ENCODE assay signal across 10 cellular contexts in the genomic region with DNA sequence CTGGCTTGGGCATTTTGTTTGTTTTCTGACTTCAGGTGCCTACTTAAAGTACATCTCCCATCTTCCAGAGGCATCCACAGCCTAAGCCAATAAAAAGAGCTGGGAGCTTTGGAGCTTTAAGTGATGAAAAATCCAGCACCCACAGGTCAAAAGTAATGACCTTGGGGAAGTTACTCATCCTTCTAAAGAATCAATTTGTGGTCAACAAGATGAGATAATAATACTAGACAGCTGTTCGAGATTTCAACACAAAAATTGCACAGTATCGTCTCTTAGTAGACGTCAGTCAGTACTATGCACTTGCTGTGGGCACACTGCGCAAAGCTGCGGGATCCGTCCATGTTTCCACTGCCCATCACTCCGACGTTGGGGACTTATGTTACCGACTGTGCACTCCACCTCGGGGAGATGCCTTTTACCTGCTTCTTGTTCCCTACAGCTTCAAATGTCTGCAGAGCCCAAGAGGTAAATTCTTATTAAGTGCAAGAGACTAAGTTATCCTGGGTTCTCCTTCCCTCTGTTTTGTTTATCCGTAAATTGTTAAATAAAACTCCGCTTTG. TPM values are rescaled to one million over a fixed set of nuclear protein-coding genes. Genes with fewer than 3 reads are reported as not detected.
DNase-seq lines count a peak whose midpoint lies in the region; ATAC-seq and TF ChIP-seq lines count a peak whose summit lies in the region.
"Had no signal": no experiment of that assay in that cellular context is flagged by ENCODE, and none has a peak within 500 bp of the region (broad histone marks: within the 10 kb centered on the region; RNA-seq: fewer than 3 reads in every experiment).

No MANE protein-coding gene starts in this region.

- peak overlapping the region; percentile 72 for H3K4me3 ChIP-seq in NT2/D1 (ENCODE audit: insufficient read length, low read depth)
- peak overlapping the region; percentile 69 for H3K4me3 ChIP-seq in epithelial cell of esophagus (ENCODE audit: low read length)
- H3K4me3 ChIP-seq in neuronal stem cell (ENCODE audit: low read length in 2 of 2) = peak overlapping the region; percentile 88 to 89
- H3K4me3 ChIP-seq: SJSA1 had no signal

- H3K36me3 Mint-ChIP-seq in CD14-positive monocyte = peaks cover 10% of the 10 kb centered on the region in 2 donors

- peaks cover 40% of the 10 kb centered on the region for H3K27me3 ChIP-seq in NT2/D1 (ENCODE audit: insufficient read depth, insufficient read length)
- peaks cover 0 to 18% (median 2%) of the 10 kb centered on the region in 3 experiments for H3K27me3 ChIP-seq in neuronal stem cell (ENCODE audit: control insufficient read depth in 3 of 3, insufficient read depth in 3 of 3, low read depth in 1 of 3, low read length in 3 of 3)

- no peak overlapping the region for H2BK15ac ChIP-seq in neuronal stem cell (ENCODE audit: low read length)

- no peak for TF ChIP-seq CTCF in CD14-positive monocyte (IDR thresholded peaks at IDR 0.05)
- TF ChIP-seq CTCF in epithelial cell of esophagus (IDR thresholded peaks at IDR 0.05; ENCODE audit: insufficient read depth, low read depth, low read length, missing control alignments) = no peak

- WGBS in neuronal stem cell (ENCODE audit: extremely low coverage in 2 of 2, insufficient read length in 2 of 2, insufficient replicate concordance in 1 of 2), 2 donors = no CpG with 5 or more reads among the region's 12 CpGs

- intact Hi-C loops in CD14-positive monocyte (cut with micrococcal nuclease) = no loop called here

- no peak overlapping the region for H3K27ac ChIP-seq in neuronal stem cell (replicated peaks; ENCODE audit: low read length)
- H3K27ac ChIP-seq: SJSA1 had no signal

- H3K27me3 Mint-ChIP-seq in CD14-positive monocyte (ENCODE audit: low read depth in 3 of 3) = peaks cover 34 to 48% (median 47%) of the 10 kb centered on the region in 3 donors

- no peak for ATAC-seq in HG03460 (IDR thresholded peaks at IDR 0.05; ENCODE audit: unreplicated experiment)
- ATAC-seq in GM21825 (IDR thresholded peaks at IDR 0.05; ENCODE audit: unreplicated experiment) = no peak

- H3K36me3 ChIP-seq in NT2/D1 (ENCODE audit: insufficient read depth, insufficient read length, low read length) (no peaks in the 10 kb centered on the region), neuronal stem cell (replicated peaks in 1 of 2; ENCODE audit: control insufficient read depth in 2 of 2, insufficient read depth in 2 of 2, low read length in 2 of 2) (peaks cover 0 to 33% of the 10 kb centered on the region in 2 donors)
- H3K36me3 ChIP-seq: SJSA1 had no signal

- no peak overlapping the region for H3K14ac ChIP-seq in neuronal stem cell (ENCODE audit: low read length)

- H2BK5ac ChIP-seq in neuronal stem cell (ENCODE audit: low read length) = no peak overlapping the region

- peak overlapping the region; percentile 91 to 97 for H3K4me3 Mint-ChIP-seq in CD14-positive monocyte

- no peak overlapping the region for H3K23ac ChIP-seq in neuronal stem cell (ENCODE audit: low read depth, low read length, poor library complexity)

- H3K4me2 ChIP-seq in neuronal stem cell (ENCODE audit: insufficient read depth, low read length, poor library complexity, severe bottlenecking) = peak overlapping the region; percentile 100

- peaks cover 0 to 17% (median 6%) of the 10 kb centered on the region in 7 donors for H3K9me3 Mint-ChIP-seq in CD14-positive monocyte

- DNase-seq in CD14-positive monocyte (ENCODE audit: low spot score) = no peak
- DNase-seq in NT2/D1 (ENCODE audit: low read depth, low spot score) = no peak
- no peak for DNase-seq in epithelial cell of esophagus (ENCODE audit: low read depth)
- DNase-seq in neuronal stem cell (ENCODE audit: low spot score) = no peak
- DNase-seq in RKO (ENCODE audit: low spot score) = no peak
- no peak for DNase-seq in effector CD8-positive, alpha-beta T cell (lab: John Stamatoyannopoulos, UW)

- H3K18ac ChIP-seq in neuronal stem cell (ENCODE audit: low read length) = no peak overlapping the region

- no peak overlapping the region for H4K8ac ChIP-seq in neuronal stem cell (ENCODE audit: low read depth, low read length)

- no peak overlapping the region for H2BK120ac ChIP-seq in neuronal stem cell (ENCODE audit: low read depth, low read length)

- H2AK5ac ChIP-seq in neuronal stem cell (ENCODE audit: low read depth, low read length) = no peak overlapping the region

- peaks cover 42% of the 10 kb centered on the region for H3K4me1 Mint-ChIP-seq in CD14-positive monocyte

- H4K91ac ChIP-seq in neuronal stem cell (ENCODE audit: low read depth, low read length, poor library complexity) = no peak overlapping the region

- peaks cover 3% of the 10 kb centered on the region for H3K4me1 ChIP-seq in NT2/D1 (ENCODE audit: insufficient read depth, insufficient read length)
- H3K4me1 ChIP-seq in neuronal stem cell (ENCODE audit: control insufficient read depth in 2 of 2, insufficient read depth in 1 of 2, low read depth in 1 of 2, low read length in 2 of 2) = peaks cover 4 to 18% of the 10 kb centered on the region in 2 donors

- H3K27ac Mint-ChIP-seq in CD14-positive monocyte = no peak overlapping the region

- no peaks in the 10 kb centered on the region for H3K79me1 ChIP-seq in neuronal stem cell (ENCODE audit: low read depth, low read length)

- H3K9ac ChIP-seq in NT2/D1 (ENCODE audit: insufficient read length, low read depth) (no peak overlapping the region), neuronal stem cell (ENCODE audit: low read depth, low read length, poor library complexity) (no peak overlapping the region)

- H3K4ac ChIP-seq in neuronal stem cell (ENCODE audit: low read length) = no peak overlapping the region

- H2BK12ac ChIP-seq in neuronal stem cell (ENCODE audit: low read length) = no peak overlapping the region

- H3K9me3 ChIP-seq in NT2/D1 (ENCODE audit: insufficient read depth, low read length) = no peaks in the 10 kb centered on the region
- peaks cover 0 to 3% of the 10 kb centered on the region in 2 donors for H3K9me3 ChIP-seq in neuronal stem cell (replicated peaks in 1 of 2; ENCODE audit: control insufficient read depth in 2 of 2, insufficient read depth in 1 of 2, low read depth in 1 of 2, low read length in 2 of 2)

- H2AFZ ChIP-seq in neuronal stem cell (ENCODE audit: low read length) = peak overlapping the region; percentile 94

RNA-seq across cellular contexts. Expression of gene ST8SIA1, which starts 1.2 kb away (rescaled TPM):
- polyA plus RNA-seq in CD14-positive monocyte = not detected
- 8.4 TPM for polyA plus RNA-seq in neuronal stem cell (2013, experiment 1 of 2)
- 9.0 TPM for polyA plus RNA-seq in neuronal stem cell (2013, experiment 2 of 2)
- polyA plus RNA-seq: endothelial cell of umbilical vein had no signal
